ENCODE assay signal across 15 cellular contexts in the genomic region with DNA sequence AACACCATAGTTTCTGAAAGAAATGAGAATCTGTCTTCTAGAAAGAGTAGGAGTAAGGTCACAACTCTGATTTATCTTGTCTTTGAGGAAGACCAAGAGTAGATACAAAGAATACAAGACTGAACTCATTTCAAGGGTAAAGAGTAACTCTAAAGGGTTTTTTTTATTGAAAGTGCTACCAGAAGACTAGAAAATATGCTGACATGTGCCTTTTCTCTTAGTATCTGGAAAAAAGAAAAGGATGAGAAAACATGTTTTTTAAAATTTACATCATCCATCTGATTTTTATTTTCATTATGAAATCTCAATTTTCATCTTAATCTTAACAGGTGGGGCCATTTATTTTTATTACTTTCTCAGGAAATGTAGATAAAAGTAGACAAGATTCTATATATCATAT.
"Had no signal": no experiment of that assay in that cellular context is flagged by ENCODE, and none has a peak within 500 bp of the region (broad histone marks: within the 10 kb centered on the region; RNA-seq: fewer than 3 reads in every experiment).

No MANE protein-coding gene starts in this region.

- H3K27me3 Mint-ChIP-seq: activated naive CD8-positive, alpha-beta T cell treated with anti-CD3 and anti-CD28 coated beads, Interleukin-2, amount 50 U/mL, for 24 hours; stimulated activated naive B cell treated with anti-CD40 and anti-IgM and Interleukin-4, amounts not matched to agents 10 μg/mL and 1 μg/mL and 100 μg/mL, for 72 hours had no signal

- H3K4me3 ChIP-seq: left lung, spleen, upper lobe of left lung had no signal

- H3K36me3 ChIP-seq: left lung, spleen, upper lobe of left lung had no signal

- H3K4me3 Mint-ChIP-seq: activated naive CD8-positive, alpha-beta T cell treated with anti-CD3 and anti-CD28 coated beads, Interleukin-2, amount 50 U/mL, for 24 hours; stimulated activated naive B cell treated with anti-CD40 and anti-IgM and Interleukin-4, amounts not matched to agents 10 μg/mL and 1 μg/mL and 100 μg/mL, for 72 hours; T-helper 1 cell treated with Interleukin-12 subunit alpha and Interleukin-12 subunit beta and Interleukin-4 antibody, amounts not matched to agents 30 μg/mL and 1 μg/mL, for 36 hours had no signal

- H3K27ac ChIP-seq: left lung, spleen, upper lobe of left lung had no signal

- H3K27ac Mint-ChIP-seq: activated naive CD8-positive, alpha-beta T cell treated with anti-CD3 and anti-CD28 coated beads, Interleukin-2, amount 50 U/mL, for 24 hours; stimulated activated naive B cell treated with anti-CD40 and anti-IgM and Interleukin-4, amounts not matched to agents 10 μg/mL and 1 μg/mL and 100 μg/mL, for 72 hours; T-helper 1 cell treated with Interleukin-12 subunit alpha and Interleukin-12 subunit beta and Interleukin-4 antibody, amounts not matched to agents 30 μg/mL and 1 μg/mL, for 36 hours had no signal

- DNase-seq: activated CD4-positive, alpha-beta T cell treated with anti-CD3 and anti-CD28 coated beads for 48 hours; activated CD8-positive, alpha-beta memory T cell treated with anti-CD3 and anti-CD28 coated beads for 24 hours; activated naive CD4-positive, alpha-beta T cell treated with Interleukin-2 at 50 U/mL for 16 hours; activated naive CD8-positive, alpha-beta T cell treated with anti-CD3 and anti-CD28 coated beads, Interleukin-2, amount 50 U/mL, for 24 hours; central memory CD4-positive, alpha-beta T cell; left lung; posterior cingulate gyrus; right cardiac atrium; spleen; stimulated activated CD4-positive, alpha-beta T cell treated with anti-CD3 and anti-CD28 coated beads, Interleukin-1b, Interleukin-23, amount 100 ng/mL, for 48 hours; stimulated activated naive B cell treated with anti-CD40 and anti-IgM and Interleukin-4, amounts not matched to agents 10 μg/mL and 1 μg/mL and 100 μg/mL, for 72 hours; upper lobe of left lung had no signal

- ATAC-seq: activated naive CD8-positive, alpha-beta T cell treated with anti-CD3 and anti-CD28 coated beads, Interleukin-2, amount 50 U/mL, for 24 hours; esophagus mucosa; stimulated activated naive B cell treated with anti-CD40 and anti-IgM and Interleukin-4, amounts not matched to agents 10 μg/mL and 1 μg/mL and 100 μg/mL, for 72 hours had no signal

- H3K36me3 Mint-ChIP-seq: stimulated activated naive B cell treated with anti-CD40 and anti-IgM and Interleukin-4, amounts not matched to agents 10 μg/mL and 1 μg/mL and 100 μg/mL, for 72 hours had no signal

- H3K27me3 ChIP-seq: left lung, spleen, upper lobe of left lung had no signal

- H3K9me3 Mint-ChIP-seq: activated naive CD8-positive, alpha-beta T cell treated with anti-CD3 and anti-CD28 coated beads, Interleukin-2, amount 50 U/mL, for 24 hours; stimulated activated naive B cell treated with anti-CD40 and anti-IgM and Interleukin-4, amounts not matched to agents 10 μg/mL and 1 μg/mL and 100 μg/mL, for 72 hours; T-helper 1 cell treated with Interleukin-12 subunit alpha and Interleukin-12 subunit beta and Interleukin-4 antibody, amounts not matched to agents 30 μg/mL and 1 μg/mL, for 36 hours had no signal

- H3K4me1 Mint-ChIP-seq: stimulated activated naive B cell treated with anti-CD40 and anti-IgM and Interleukin-4, amounts not matched to agents 10 μg/mL and 1 μg/mL and 100 μg/mL, for 72 hours had no signal

- FAIRE-seq: islet of Langerhans had no signal

- H3K4me1 ChIP-seq: left lung, spleen, upper lobe of left lung had no signal

- H3K9me3 ChIP-seq: left lung, spleen, upper lobe of left lung had no signal
